10 cellular contexts compared by ENCODE assay signal in the genomic region with DNA sequence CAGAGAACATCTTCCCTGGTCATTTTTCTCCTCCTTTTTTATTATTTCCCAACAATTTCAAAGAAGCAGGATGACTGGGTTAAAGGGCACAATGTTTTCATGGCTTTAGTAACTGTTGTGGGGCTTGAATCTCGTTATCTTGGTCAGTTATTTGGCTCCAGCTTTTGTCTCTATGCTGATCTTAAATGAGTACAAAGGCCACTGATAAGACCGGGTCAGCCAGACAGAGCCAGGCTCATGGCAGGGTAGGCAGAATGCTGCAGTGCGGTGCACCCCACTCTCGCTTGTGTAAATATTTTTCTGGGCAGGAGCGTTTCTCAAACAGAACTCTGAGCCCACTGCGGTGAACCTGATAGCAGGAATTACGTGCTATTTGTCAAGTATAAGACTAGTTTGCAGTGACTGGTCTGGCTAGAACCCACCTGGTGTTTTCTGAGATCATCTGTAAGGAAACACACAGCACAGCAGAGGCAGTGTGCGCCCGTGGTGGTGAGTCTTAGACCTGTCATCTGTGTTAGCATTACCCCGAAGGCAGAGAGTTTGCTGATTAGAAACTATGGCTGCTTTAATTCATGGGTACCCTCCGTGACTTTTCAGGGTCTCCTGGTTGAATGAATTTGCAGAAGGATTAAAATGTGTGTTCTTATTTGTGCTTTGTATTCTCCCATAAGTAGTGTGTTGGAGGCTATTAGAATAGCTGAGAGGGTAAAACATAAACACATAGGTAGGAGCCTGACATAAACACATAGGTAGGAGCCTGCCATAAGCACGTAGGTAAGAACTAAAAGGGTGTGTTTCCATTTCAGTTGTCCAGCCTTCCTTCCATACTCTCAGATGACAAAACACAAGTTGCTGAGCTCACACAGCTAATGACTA.
DNase-seq lines count a peak whose midpoint lies in the region; ATAC-seq and TF ChIP-seq lines count a peak whose summit lies in the region.
"Had no signal": no experiment of that assay in that cellular context is flagged by ENCODE, and none has a peak within 500 bp of the region (broad histone marks: within the 10 kb centered on the region; RNA-seq: fewer than 3 reads in every experiment).

No MANE protein-coding gene starts in this region.

- no peaks in the 10 kb centered on the region for H4K20me1 ChIP-seq in osteoblast (ENCODE audit: insufficient read depth, low read length)
- H4K20me1 ChIP-seq: BLaER1 treated with 17β-estradiol and CSF1 and Interleukin-3, amounts not matched to agents 10 nM and 100 nM had no signal

- H3K4me2 ChIP-seq in osteoblast (ENCODE audit: insufficient read depth, low read length), result peak overlapping the region; percentile 84
- H3K4me2 ChIP-seq: BLaER1 treated with 17β-estradiol and CSF1 and Interleukin-3, amounts not matched to agents 10 nM and 100 nM had no signal

- H3K79me2 ChIP-seq in osteoblast (ENCODE audit: insufficient read depth, low read length), result peaks cover 5% of the 10 kb centered on the region

- peak overlapping the region; percentile 63 for H2AFZ ChIP-seq in osteoblast (ENCODE audit: low read length)

- intact Hi-C loops in adrenal gland (cut with DNase I), result no loop called here
- intact Hi-C loops in heart right ventricle (cut with DNase I), result no loop called here

- WGBS in adrenal gland, 4 donors, result 43 to 58% (median 48%) methylated on average over 7 to 12 of the region's 12 CpGs
- 62% methylated on average over 12 of the region's 12 CpGs for WGBS in heart right ventricle, 2 donors

- H3K9me3 ChIP-seq in adrenal gland (replicated peaks in 1 of 3) (no peaks in the 10 kb centered on the region), heart right ventricle (no peaks in the 10 kb centered on the region), osteoblast (ENCODE audit: low read depth, low read length) (no peaks in the 10 kb centered on the region)
- H3K9me3 ChIP-seq: BLaER1 treated with 17β-estradiol and CSF1 and Interleukin-3, amounts not matched to agents 10 nM and 100 nM; neutrophil had no signal

- TF ChIP-seq POLR2A in adrenal gland (IDR thresholded peaks at IDR 0.05), result no peak

- ATAC-seq in heart right ventricle (peak in 3 of 8 donors; percentile 19 to 35 (median 34)), GM21825 (IDR thresholded peaks at IDR 0.05; ENCODE audit: unreplicated experiment) (no peak), GM19397 (IDR thresholded peaks at IDR 0.05; ENCODE audit: unreplicated experiment) (no peak)

- H3K36me3 ChIP-seq in adrenal gland (replicated peaks in 1 of 2) (no peaks in the 10 kb centered on the region), heart right ventricle (peaks cover 0 to 11% (median 0%) of the 10 kb centered on the region in 9 donors), osteoblast (ENCODE audit: insufficient read depth, low read length) (no peaks in the 10 kb centered on the region)
- H3K36me3 ChIP-seq: BLaER1 treated with 17β-estradiol and CSF1 and Interleukin-3, amounts not matched to agents 10 nM and 100 nM; neutrophil had no signal

- TF ChIP-seq CTCF in adrenal gland (IDR thresholded peaks at IDR 0.05), result no peak
- no peak for TF ChIP-seq CTCF in heart right ventricle (IDR thresholded peaks at IDR 0.05)
- TF ChIP-seq CTCF in osteoblast (IDR thresholded peaks at IDR 0.05; ENCODE audit: extremely low read depth, low read depth, low read length), result no peak

- peak overlapping the region in 4 of 5 donors; percentile 53 to 75 (median 68) for H3K27ac ChIP-seq in adrenal gland
- H3K27ac ChIP-seq in heart right ventricle, result peak overlapping the region in 6 of 10 donors; percentile 8 to 71 (median 41)
- peak overlapping the region; percentile 94 for H3K27ac ChIP-seq in osteoblast (ENCODE audit: low read depth, low read length)
- H3K27ac ChIP-seq: BLaER1 treated with 17β-estradiol and CSF1 and Interleukin-3, amounts not matched to agents 10 nM and 100 nM; neutrophil had no signal

- peak; percentile 86 for DNase-seq in Daoy (ENCODE audit: low read depth)
- DNase-seq in adrenal gland, result peak in 3 of 7 donors; percentile 29 to 37 (median 36)
- DNase-seq in heart right ventricle, result no peak
- no peak for DNase-seq in osteoblast (ENCODE audit: insufficient read length, low spot score, missing footprints)
- no peak for DNase-seq in OCI-M2 (lab: John Stamatoyannopoulos, UW; ENCODE audit: unreplicated experiment)
- DNase-seq in GF-D8 (lab: John Stamatoyannopoulos, UW), result no peak

- H3K27me3 ChIP-seq in adrenal gland (no peaks in the 10 kb centered on the region), heart right ventricle (no peaks in the 10 kb centered on the region), osteoblast (ENCODE audit: insufficient read depth, low read length) (no peaks in the 10 kb centered on the region)
- H3K27me3 ChIP-seq: BLaER1 treated with 17β-estradiol and CSF1 and Interleukin-3, amounts not matched to agents 10 nM and 100 nM; neutrophil had no signal

- peaks cover 16 to 37% of the 10 kb centered on the region in 2 donors for H3K4me1 ChIP-seq in adrenal gland (replicated peaks in 1 of 2)
- H3K4me1 ChIP-seq in heart right ventricle, result peaks cover 3 to 70% (median 51%) of the 10 kb centered on the region in 9 donors
- peaks cover 57% of the 10 kb centered on the region for H3K4me1 ChIP-seq in osteoblast (ENCODE audit: insufficient read depth, low read length)

- no peak overlapping the region for H3K4me3 ChIP-seq in adrenal gland
- H3K4me3 ChIP-seq in heart right ventricle, result no peak overlapping the region
- H3K4me3 ChIP-seq in osteoblast (ENCODE audit: insufficient read depth, low read length), result peak overlapping the region; percentile 8
- H3K4me3 ChIP-seq: BLaER1 treated with 17β-estradiol and CSF1 and Interleukin-3, amounts not matched to agents 10 nM and 100 nM had no signal

Comparison
In these comparisons a context has a peak if more than half of its experiments do, and no peak if none do; other contexts are left out.
1. H3K27ac ChIP-seq: peak in every context shown above with its lines; median percentile 94 in osteoblast; 68 in adrenal gland; 41 in heart right ventricle.